30 cellular contexts compared by ENCODE assay signal in genomic region chr3:23985752-23986544, GRCh38. TPM values are rescaled to one million over a fixed set of nuclear protein-coding genes. Genes with fewer than 3 reads are reported as not detected.
DNase-seq lines count a peak whose midpoint lies in the region; ATAC-seq, FAIRE-seq and TF ChIP-seq lines count a peak whose summit lies in the region.
"Had no signal": no experiment of that assay in that cellular context is flagged by ENCODE, and none has a peak within 500 bp of the region (broad histone marks: within the 10 kb centered on the region; RNA-seq: fewer than 3 reads in every experiment).

No MANE protein-coding gene starts in this region.

- H3K27ac ChIP-seq in OCI-LY3 (ENCODE audit: low read length) (peak overlapping the region; percentile 48), thyroid gland (no peak overlapping the region), tibial nerve (no peak overlapping the region)
- H3K27ac ChIP-seq: esophagus muscularis mucosa, foreskin keratinocyte, heart left ventricle, HL-60, ovary, Peyer's patch, upper lobe of right lung, WERI-Rb-1 had no signal

- TF ChIP-seq CTCF in OCI-LY3 (IDR thresholded peaks at IDR 0.05; ENCODE audit: low read depth, low read length) (no peak), thyroid gland (IDR thresholded peaks at IDR 0.05) (no peak), tibial nerve (IDR thresholded peaks at IDR 0.05) (no peak)

- H3K4me1 ChIP-seq in OCI-LY3 (ENCODE audit: low read length) = peaks cover 17% of the 10 kb centered on the region
- no peaks in the 10 kb centered on the region for H3K4me1 ChIP-seq in thyroid gland
- peaks cover 0 to 6% (median under 1%) of the 10 kb centered on the region in 4 donors for H3K4me1 ChIP-seq in tibial nerve
- H3K4me1 ChIP-seq: foreskin keratinocyte, Peyer's patch, upper lobe of right lung had no signal

- ATAC-seq in GM21360 (IDR thresholded peaks at IDR 0.05; ENCODE audit: unreplicated experiment) = peak; percentile 54
- peak; percentile 44 for ATAC-seq in HG02884 (IDR thresholded peaks at IDR 0.05; ENCODE audit: unreplicated experiment)
- no peak for ATAC-seq in SK-N-SH treated with all-trans-retinoic acid at 6 μM for 48 hours
- ATAC-seq: foreskin keratinocyte, heart left ventricle, upper lobe of right lung had no signal

- WGBS in thyroid gland, 2 donors = 57 to 83% methylated on average over 1 of the region's 1 CpG
- 45 to 48% methylated on average over 1 of the region's 1 CpG for WGBS in tibial nerve, 2 donors

- H3K4me3 ChIP-seq in OCI-LY3 (ENCODE audit: low read length) (peak overlapping the region; percentile 24; the same call in 1 of the 2 replicates), thyroid gland (replicated peaks in 1 of 3) (no peak overlapping the region), tibial nerve (no peak overlapping the region)
- H3K4me3 ChIP-seq: esophagus muscularis mucosa, heart left ventricle, ovary, Peyer's patch, upper lobe of right lung had no signal

- peak; percentile 66 for FAIRE-seq in GM12891 (lab: Jason Lieb, UNC)
- FAIRE-seq: A204.1, keratinocyte had no signal

- H2AFZ ChIP-seq in OCI-LY3 (ENCODE audit: low read depth, low read length) = no peak overlapping the region

- peak overlapping the region; percentile 31 for H3K4me2 ChIP-seq in OCI-LY3 (ENCODE audit: low read length)

- H3K27me3 ChIP-seq in OCI-LY3 (ENCODE audit: low read depth, low read length) (no peaks in the 10 kb centered on the region), thyroid gland (no peaks in the 10 kb centered on the region), tibial nerve (no peaks in the 10 kb centered on the region)
- H3K27me3 ChIP-seq: esophagus muscularis mucosa, foreskin keratinocyte, heart left ventricle, ovary, Peyer's patch, upper lobe of right lung had no signal

- no peak overlapping the region for H3K9ac ChIP-seq in OCI-LY3 (ENCODE audit: low read length)

- no peaks in the 10 kb centered on the region for H3K79me2 ChIP-seq in OCI-LY3 (ENCODE audit: low read length)

- intact Hi-C loops in thyroid gland (cut with DNase I) = no loop called here

- no peaks in the 10 kb centered on the region for H4K20me1 ChIP-seq in OCI-LY3 (ENCODE audit: insufficient read depth, low read length)

- no peak for TF ChIP-seq EP300 in tibial nerve (IDR thresholded peaks at IDR 0.05)

- TF ChIP-seq POLR2A in GM12891 (IDR thresholded peaks at IDR 0.05; ENCODE audit: low read depth, low read length) (no peak), thyroid gland (IDR thresholded peaks at IDR 0.05) (no peak), tibial nerve (IDR thresholded peaks at IDR 0.05) (no peak)

- no peaks in the 10 kb centered on the region for H3K9me3 ChIP-seq in OCI-LY3 (ENCODE audit: insufficient read depth, low read length)
- no peaks in the 10 kb centered on the region for H3K9me3 ChIP-seq in thyroid gland
- H3K9me3 ChIP-seq in tibial nerve = no peaks in the 10 kb centered on the region
- H3K9me3 ChIP-seq: esophagus muscularis mucosa, heart left ventricle, ovary, Peyer's patch, upper lobe of right lung had no signal

- H3K36me3 ChIP-seq in OCI-LY3 (replicated peaks; ENCODE audit: low read depth, low read length) (no peaks in the 10 kb centered on the region), thyroid gland (no peaks in the 10 kb centered on the region), tibial nerve (peaks cover 0 to 13% (median 0%) of the 10 kb centered on the region in 3 donors)
- H3K36me3 ChIP-seq: heart left ventricle, ovary, Peyer's patch, upper lobe of right lung, WERI-Rb-1 had no signal

- DNase-seq in GM12891 (ENCODE audit: insufficient read length, low spot score) (no peak), SW480 (ENCODE audit: low spot score) (no peak), thyroid gland (no peak), tibial nerve (ENCODE audit: low spot score in 2 of 2) (no peak)
- DNase-seq: activated CD4-positive, alpha-beta T cell treated with anti-CD3 and anti-CD28 coated beads for 4 hours; activated effector memory CD4-positive, alpha-beta T cell treated with Interleukin-2 at 50 U/mL for 16 hours; activated T-cell treated with anti-CD3 and anti-CD28 coated beads, Interleukin-2, amount 50 U/mL, for 1 hour; CD4-positive, alpha-beta T cell; DND-41; foreskin keratinocyte; GF-D8; H7; heart left ventricle; NCI-H1694; ovary; Peyer's patch; SHP77; stimulated activated naive CD4-positive, alpha-beta T cell; SW 1271; T1000; upper lobe of right lung; WERI-Rb-1 had no signal

TF ChIP-seq in GM12891, 5 proteins besides CTCF, POLR2A, EP300 and RAD21:
- TF ChIP-seq TAF1 (IDR thresholded peaks at IDR 0.05; ENCODE audit: low read depth, low read length) (no peak), PAX5 (IDR thresholded peaks at IDR 0.05; ENCODE audit: insufficient read depth, low read length, severe bottlenecking) (no peak), SPI1 (IDR thresholded peaks at IDR 0.05; ENCODE audit: low read depth, low read length) (peak; percentile 81)
TF ChIP-seq in GM12891: peak in this region for 1.

TF ChIP-seq in SK-N-SH treated with all-trans-retinoic acid at 6 μM for 48 hours, 23 proteins besides CTCF, POLR2A, EP300 and RAD21 (continues in another document):
- TF ChIP-seq SNAI2 (CRISPR knock-in tag; IDR thresholded peaks at IDR 0.05) = no peak
- no peak for TF ChIP-seq BACH2 (CRISPR knock-in tag; IDR thresholded peaks at IDR 0.05; ENCODE audit: borderline replicate concordance)
- TF ChIP-seq CREB5 (CRISPR knock-in tag; IDR thresholded peaks at IDR 0.05; ENCODE audit: low read depth) = no peak
- TF ChIP-seq ZNF70 (CRISPR knock-in tag; IDR thresholded peaks at IDR 0.05) = no peak
- TF ChIP-seq, protein P1, sequence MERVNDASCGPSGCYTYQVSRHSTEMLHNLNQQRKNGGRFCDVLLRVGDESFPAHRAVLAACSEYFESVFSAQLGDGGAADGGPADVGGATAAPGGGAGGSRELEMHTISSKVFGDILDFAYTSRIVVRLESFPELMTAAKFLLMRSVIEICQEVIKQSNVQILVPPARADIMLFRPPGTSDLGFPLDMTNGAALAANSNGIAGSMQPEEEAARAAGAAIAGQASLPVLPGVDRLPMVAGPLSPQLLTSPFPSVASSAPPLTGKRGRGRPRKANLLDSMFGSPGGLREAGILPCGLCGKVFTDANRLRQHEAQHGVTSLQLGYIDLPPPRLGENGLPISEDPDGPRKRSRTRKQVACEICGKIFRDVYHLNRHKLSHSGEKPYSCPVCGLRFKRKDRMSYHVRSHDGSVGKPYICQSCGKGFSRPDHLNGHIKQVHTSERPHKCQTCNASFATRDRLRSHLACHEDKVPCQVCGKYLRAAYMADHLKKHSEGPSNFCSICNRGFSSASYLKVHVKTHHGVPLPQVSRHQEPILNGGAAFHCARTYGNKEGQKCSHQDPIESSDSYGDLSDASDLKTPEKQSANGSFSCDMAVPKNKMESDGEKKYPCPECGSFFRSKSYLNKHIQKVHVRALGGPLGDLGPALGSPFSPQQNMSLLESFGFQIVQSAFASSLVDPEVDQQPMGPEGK (CRISPR knock-in tag; IDR thresholded peaks at IDR 0.05; ENCODE audit: borderline replicate concordance) = no peak
- no peak for TF ChIP-seq ARNTL (CRISPR knock-in tag; IDR thresholded peaks at IDR 0.05; ENCODE audit: borderline replicate concordance, low read depth)
- no peak for TF ChIP-seq ZFP30 (CRISPR knock-in tag; IDR thresholded peaks at IDR 0.05)
- no peak for TF ChIP-seq GLIS3 (CRISPR knock-in tag; IDR thresholded peaks at IDR 0.05)
- TF ChIP-seq POU6F1 (CRISPR knock-in tag; IDR thresholded peaks at IDR 0.05; ENCODE audit: borderline replicate concordance, low read depth) = no peak
- TF ChIP-seq, protein P2, sequence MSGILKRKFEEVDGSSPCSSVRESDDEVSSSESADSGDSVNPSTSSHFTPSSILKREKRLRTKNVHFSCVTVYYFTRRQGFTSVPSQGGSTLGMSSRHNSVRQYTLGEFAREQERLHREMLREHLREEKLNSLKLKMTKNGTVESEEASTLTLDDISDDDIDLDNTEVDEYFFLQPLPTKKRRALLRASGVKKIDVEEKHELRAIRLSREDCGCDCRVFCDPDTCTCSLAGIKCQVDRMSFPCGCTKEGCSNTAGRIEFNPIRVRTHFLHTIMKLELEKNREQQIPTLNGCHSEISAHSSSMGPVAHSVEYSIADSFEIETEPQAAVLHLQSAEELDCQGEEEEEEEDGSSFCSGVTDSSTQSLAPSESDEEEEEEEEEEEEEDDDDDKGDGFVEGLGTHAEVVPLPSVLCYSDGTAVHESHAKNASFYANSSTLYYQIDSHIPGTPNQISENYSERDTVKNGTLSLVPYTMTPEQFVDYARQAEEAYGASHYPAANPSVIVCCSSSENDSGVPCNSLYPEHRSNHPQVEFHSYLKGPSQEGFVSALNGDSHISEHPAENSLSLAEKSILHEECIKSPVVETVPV (CRISPR knock-in tag; IDR thresholded peaks at IDR 0.05) = no peak
- no peak for TF ChIP-seq ISL1 (CRISPR knock-in tag; IDR thresholded peaks at IDR 0.05)
- no peak for TF ChIP-seq TOX (CRISPR knock-in tag; IDR thresholded peaks at IDR 0.05; ENCODE audit: borderline replicate concordance)
- no peak for TF ChIP-seq TCF4 (CRISPR knock-in tag; IDR thresholded peaks at IDR 0.05; ENCODE audit: borderline replicate concordance)
- TF ChIP-seq ESRRG (CRISPR knock-in tag; IDR thresholded peaks at IDR 0.05) = no peak
- no peak for TF ChIP-seq OSR1 (CRISPR knock-in tag; IDR thresholded peaks at IDR 0.05)

RNA-seq across cellular contexts. Expression of gene NR1D2, which starts 40.9 kb away (rescaled TPM):
- 1.6 TPM for polyA plus RNA-seq in GM12891 (2012; ENCODE audit: low read depth, missing spikeins)
- total RNA-seq in thyroid gland (100 to 1,000 TPM in 1 of 4 donors, 10 to 100 TPM in 3; 44.2 to 108 (median 68.1) TPM), tibial nerve (10 to 100 TPM; 27.3 to 68.2 (median 52.8) TPM)
